26 cellular contexts compared by ENCODE assay signal in genomic region chr18:51288582-51288981, GRCh38.
DNase-seq lines count a peak whose midpoint lies in the region; ATAC-seq, FAIRE-seq and TF ChIP-seq lines count a peak whose summit lies in the region.
"Had no signal": no experiment of that assay in that cellular context is flagged by ENCODE, and none has a peak within 500 bp of the region (broad histone marks: within the 10 kb centered on the region; RNA-seq: fewer than 3 reads in every experiment).

No MANE protein-coding gene starts in this region.

- intact Hi-C loops in left ventricle myocardium superior (cut with micrococcal nuclease) (no loop called here), Right ventricle myocardium superior (cut with DNase I) (no loop called here), K562 (cut with micrococcal nuclease) (no loop called here)
- intact Hi-C loops in activated naive CD4-positive, alpha-beta T cell treated with anti-CD3 and anti-CD28 coated beads for 36 hours (cut with micrococcal nuclease): no loop called here

- H3K14ac ChIP-seq in H1 (ENCODE audit: insufficient read length): no peak overlapping the region

- H3K4me1 ChIP-seq in K562 (replicated peaks in 1 of 2; ENCODE audit: control insufficient read depth in 2 of 2, insufficient read depth in 2 of 2, low read length in 2 of 2): no peaks in the 10 kb centered on the region
- H3K4me1 ChIP-seq in H1 (replicated peaks in 1 of 4; ENCODE audit: control insufficient read depth in 3 of 4, insufficient read depth in 4 of 4, low read length in 3 of 4): no peaks in the 10 kb centered on the region
- H3K4me1 ChIP-seq: BE2C had no signal

- H3K36me3 ChIP-seq in K562 (ENCODE audit: control insufficient read depth, insufficient read depth, low read length): no peaks in the 10 kb centered on the region
- no peaks in the 10 kb centered on the region for H3K36me3 ChIP-seq in H1 (ENCODE audit: control insufficient read depth in 2 of 4, insufficient read depth in 4 of 4, low read length in 3 of 4)
- H3K36me3 ChIP-seq: BE2C, BLaER1 had no signal

- H3K79me2 ChIP-seq in K562 (ENCODE audit: control insufficient read depth, insufficient read depth, low read length): no peaks in the 10 kb centered on the region
- no peaks in the 10 kb centered on the region for H3K79me2 ChIP-seq in H1 (ENCODE audit: control insufficient read depth in 1 of 2, insufficient read depth in 2 of 2, low read length in 2 of 2)

- H4K91ac ChIP-seq in H1 (replicated peaks; ENCODE audit: insufficient read length, low read length): no peak overlapping the region

- H2BK20ac ChIP-seq in H1 (ENCODE audit: low read length): no peak overlapping the region

- CTCF ChIA-PET in K562 (lab: Yijun Ruan, JAX; ENCODE audit: low intra/inter-chr PET ratio): no interaction called here
- CTCF ChIA-PET in H1 (lab: Charles Lee; ENCODE audit: partially characterized antibody): interaction anchor here (0.7 kb wide), 1 partner anchor 955 kb away, joined by 3 read pairs; no protein-coding TSS in a partner anchor
- CTCF ChIA-PET in activated naive CD4-positive, alpha-beta T cell treated with anti-CD3 and anti-CD28 coated beads for 36 hours (lab: Charles Lee): no interaction called here

- H2BK120ac ChIP-seq in H1 (replicated peaks; ENCODE audit: low read depth, low read length): no peak overlapping the region

- no peak overlapping the region for H2AFZ ChIP-seq in K562 (ENCODE audit: low read depth, low read length)
- H2AFZ ChIP-seq in H1 (ENCODE audit: low read length): no peak overlapping the region

- peak overlapping the region; percentile 3 for H3K56ac ChIP-seq in H1 (replicated peaks; ENCODE audit: insufficient read length, low read depth, low read length)

- no peaks in the 10 kb centered on the region; the same call in 1 of the 2 replicates for H3K23me2 ChIP-seq in H1 (ENCODE audit: low read depth, low read length)

- H4K8ac ChIP-seq in H1 (ENCODE audit: extremely low read depth, insufficient read depth, low read length): no peak overlapping the region

- POLR2A ChIA-PET in K562 (lab: Yijun Ruan, JAX): no interaction called here
- POLR2A ChIA-PET in H1 (lab: Charles Lee; ENCODE audit: partially characterized antibody): no interaction called here

- H3K4me1 Mint-ChIP-seq in activated naive CD4-positive, alpha-beta T cell treated with anti-CD3 and anti-CD28 coated beads for 36 hours (ENCODE audit: low read depth): no peaks in the 10 kb centered on the region
- H3K4me1 Mint-ChIP-seq: CD14-positive monocyte; CD4-positive, alpha-beta memory T cell; CD4-positive, CD25-positive, alpha-beta regulatory T cell; CD8-positive, alpha-beta memory T cell had no signal

- H4K20me1 ChIP-seq in K562 (replicated peaks; ENCODE audit: control insufficient read depth, insufficient read depth, low read length): no peaks in the 10 kb centered on the region
- no peaks in the 10 kb centered on the region for H4K20me1 ChIP-seq in H1 (replicated peaks in 1 of 2; ENCODE audit: control insufficient read depth in 1 of 2, insufficient read depth in 2 of 2, low read length in 2 of 2)
- H4K20me1 ChIP-seq: BLaER1 had no signal

- H3K9ac ChIP-seq in K562 (ENCODE audit: insufficient read depth in 1 of 2, low read depth in 2 of 2, low read length in 2 of 2): no peak overlapping the region
- H3K9ac ChIP-seq in H1 (replicated peaks in 1 of 4; ENCODE audit: extremely low read depth in 1 of 4, low read depth in 3 of 4, low read length in 3 of 4): no peak overlapping the region
- H3K9ac ChIP-seq: BLaER1 had no signal

- no peak overlapping the region for H3K27ac Mint-ChIP-seq in activated naive CD4-positive, alpha-beta T cell treated with anti-CD3 and anti-CD28 coated beads for 36 hours
- H3K27ac Mint-ChIP-seq: CD14-positive monocyte; CD4-positive, alpha-beta memory T cell; CD4-positive, CD25-positive, alpha-beta regulatory T cell; CD8-positive, alpha-beta memory T cell had no signal

- TF ChIP-seq EP300 in K562 (IDR thresholded peaks at IDR 0.05; ENCODE audit: low read length): no peak
- TF ChIP-seq EP300 in H1 (IDR thresholded peaks at IDR 0.05; ENCODE audit: borderline replicate concordance in 1 of 2, low read depth in 2 of 2, low read length in 2 of 2): no peak

- ATAC-seq in left ventricle myocardium superior (peak; percentile 45), Right ventricle myocardium superior (ENCODE audit: poor library complexity) (no peak), K562 (no peak), GM18517 (IDR thresholded peaks at IDR 0.05; ENCODE audit: unreplicated experiment) (no peak)

- H4K5ac ChIP-seq in H1 (ENCODE audit: insufficient read length, low read depth, low read length): no peak overlapping the region

- TF ChIP-seq CTCF in K562 (IDR thresholded peaks at IDR 0.05 in 2 of 3, conservative IDR thresholded peaks at IDR 0.05 in 1 of 3; ENCODE audit: insufficient read depth in 2 of 3, low read depth in 1 of 3, low read length in 3 of 3) (no peak), H1 (IDR thresholded peaks at IDR 0.05; ENCODE audit: control extremely low read depth in 1 of 3, insufficient read depth in 1 of 3, low read depth in 1 of 3, low read length in 3 of 3) (no peak)

- no TSS peak for BruUV-seq in K562 (replicated peaks; lab: Mats Ljungman, UMichigan)

- H3K23ac ChIP-seq in H1 (ENCODE audit: insufficient read length): no peak overlapping the region

- H2AK5ac ChIP-seq in H1 (ENCODE audit: low read depth, low read length): no peak overlapping the region

- H3K4me2 ChIP-seq in K562 (ENCODE audit: insufficient read depth, low read length) (no peak overlapping the region), H1 (ENCODE audit: insufficient read depth in 1 of 2, low read depth in 2 of 2, low read length in 2 of 2) (no peak overlapping the region)
- H3K4me2 ChIP-seq: BLaER1 had no signal

- H3K18ac ChIP-seq in H1 (ENCODE audit: extremely low read depth, low read length): no peak overlapping the region

- DNase-seq in left ventricle myocardium superior: no peak
- no peak for DNase-seq in Right ventricle myocardium superior
- no peak for DNase-seq in K562 (ENCODE audit: extremely low read depth in 1 of 4, low spot score in 3 of 4)
- DNase-seq in H1 (ENCODE audit: low read depth in 1 of 2, low spot score in 2 of 2): no peak
- no peak for DNase-seq in activated naive CD4-positive, alpha-beta T cell treated with anti-CD3 and anti-CD28 coated beads for 36 hours
- no peak for DNase-seq in NCI-H2196 treated with DMSO at 0.1 percent for 48 hours (lab: John Stamatoyannopoulos, UW; ENCODE audit: unreplicated experiment)
- DNase-seq: 8988T; ACHN; BE2C; C1 segment of cervical spinal cord; CD4-positive, alpha-beta memory T cell; CD4-positive, CD25-positive, alpha-beta regulatory T cell; CD8-positive, alpha-beta memory T cell; COR-L47; DMS 273 treated with DMSO at 0.1 percent for 48 hours; DMS153; DMS53; DMS79; DND-41; EL; GDM1 had no signal

- no peak overlapping the region for H2BK15ac ChIP-seq in H1 (ENCODE audit: low read length)

- no peak overlapping the region for H3K4me3 ChIP-seq in K562
- no peak overlapping the region for H3K4me3 ChIP-seq in H1 (ENCODE audit: extremely low read depth in 1 of 4, insufficient read depth in 2 of 4, low read depth in 3 of 4, low read length in 4 of 4)
- H3K4me3 ChIP-seq: BLaER1 had no signal

- H2BK5ac ChIP-seq in H1 (ENCODE audit: low read depth, low read length): no peak overlapping the region

- no peak overlapping the region for H3K4me3 Mint-ChIP-seq in activated naive CD4-positive, alpha-beta T cell treated with anti-CD3 and anti-CD28 coated beads for 36 hours
- H3K4me3 Mint-ChIP-seq: CD14-positive monocyte; CD4-positive, alpha-beta memory T cell; CD4-positive, CD25-positive, alpha-beta regulatory T cell; CD8-positive, alpha-beta memory T cell had no signal

- H2BK12ac ChIP-seq in H1 (ENCODE audit: low read depth, low read length): no peak overlapping the region

- H3K9me3 Mint-ChIP-seq in activated naive CD4-positive, alpha-beta T cell treated with anti-CD3 and anti-CD28 coated beads for 36 hours: peaks cover 10% of the 10 kb centered on the region

- in situ Hi-C loops in K562 (cut with MboI): no loop called here

- H3K9me3 ChIP-seq in K562 (replicated peaks; ENCODE audit: control insufficient read depth, insufficient read depth, low read depth, low read length): no peaks in the 10 kb centered on the region
- H3K9me3 ChIP-seq in H1 (ENCODE audit: insufficient read depth in 2 of 2, low read depth in 1 of 2, low read length in 1 of 2): no peaks in the 10 kb centered on the region; a peak in 1 of 4 replicates
- H3K9me3 ChIP-seq: BE2C, BLaER1 had no signal

- 0% methylated on average over 3 of the region's 3 CpGs for WGBS in K562 (ENCODE audit: insufficient coverage, low coverage, missing lambda C conversion rate)
- 87% methylated on average over 3 of the region's 3 CpGs; no CpG with 5 or more reads in 1 of the 2 experiments for WGBS in H1 (ENCODE audit: extremely low coverage in 1 of 2, insufficient coverage in 1 of 2, insufficient read length in 1 of 2, insufficient replicate concordance in 2 of 2, low coverage in 1 of 2, low lambda C conversion rate in 2 of 2, missing lambda C conversion rate in 1 of 2), 2 experiments

- peaks cover 17% of the 10 kb centered on the region for H3K27me3 Mint-ChIP-seq in activated naive CD4-positive, alpha-beta T cell treated with anti-CD3 and anti-CD28 coated beads for 36 hours (ENCODE audit: low read depth)

- H3K4ac ChIP-seq in H1 (replicated peaks; ENCODE audit: insufficient read length, low read depth, low read length): no peak overlapping the region

- no peaks in the 10 kb centered on the region for H3K36me3 Mint-ChIP-seq in activated naive CD4-positive, alpha-beta T cell treated with anti-CD3 and anti-CD28 coated beads for 36 hours (ENCODE audit: low read depth)
- H3K36me3 Mint-ChIP-seq: CD14-positive monocyte; CD4-positive, alpha-beta memory T cell; CD4-positive, CD25-positive, alpha-beta regulatory T cell had no signal

- H3K27ac ChIP-seq in K562 (ENCODE audit: extremely low read depth, low read depth, low read length) (no peak overlapping the region), H1 (ENCODE audit: low read depth, low read length) (no peak overlapping the region)
- H3K27ac ChIP-seq: BLaER1 had no signal

- H3K27me3 ChIP-seq in K562 (ENCODE audit: control insufficient read depth in 2 of 2, insufficient read depth in 2 of 2, low read length in 2 of 2) (no peaks in the 10 kb centered on the region; a peak in 1 of 5 replicates), H1 (replicated peaks in 1 of 4; ENCODE audit: control insufficient read depth in 3 of 4, extremely low read depth in 1 of 4, insufficient read depth in 3 of 4, low read length in 3 of 4) (no peaks in the 10 kb centered on the region)
- H3K27me3 ChIP-seq: BE2C, BLaER1 had no signal

- TF ChIP-seq RAD21 in K562 (CRISPR knock-in tag; conservative IDR thresholded peaks at IDR 0.05 in 1 of 2, IDR thresholded peaks at IDR 0.05 in 1 of 2): no peak
- no peak for TF ChIP-seq RAD21 in H1 (IDR thresholded peaks at IDR 0.05 in 1 of 2, conservative IDR thresholded peaks at IDR 0.05 in 1 of 2; ENCODE audit: low read depth in 2 of 2, low read length in 2 of 2)

- FAIRE-seq in K562 (lab: Jason Lieb, UNC) (no peak), H1 (lab: Jason Lieb, UNC) (no peak)
- FAIRE-seq: A204.1, GM12891 had no signal

- no peak for TF ChIP-seq POLR2A in K562 (conservative IDR thresholded peaks at IDR 0.05)
- no peak for TF ChIP-seq POLR2A in H1 (IDR thresholded peaks at IDR 0.05; ENCODE audit: control extremely low read depth in 1 of 2, low read depth in 2 of 2, low read length in 2 of 2)

- no peaks in the 10 kb centered on the region for H3K79me1 ChIP-seq in H1 (ENCODE audit: low read depth, low read length)

- no peaks in the 10 kb centered on the region for H3K9me1 ChIP-seq in K562 (ENCODE audit: control insufficient read depth, insufficient read depth, low read length)
